ENCODE assay signal across 1 cellular context in the genomic region with DNA sequence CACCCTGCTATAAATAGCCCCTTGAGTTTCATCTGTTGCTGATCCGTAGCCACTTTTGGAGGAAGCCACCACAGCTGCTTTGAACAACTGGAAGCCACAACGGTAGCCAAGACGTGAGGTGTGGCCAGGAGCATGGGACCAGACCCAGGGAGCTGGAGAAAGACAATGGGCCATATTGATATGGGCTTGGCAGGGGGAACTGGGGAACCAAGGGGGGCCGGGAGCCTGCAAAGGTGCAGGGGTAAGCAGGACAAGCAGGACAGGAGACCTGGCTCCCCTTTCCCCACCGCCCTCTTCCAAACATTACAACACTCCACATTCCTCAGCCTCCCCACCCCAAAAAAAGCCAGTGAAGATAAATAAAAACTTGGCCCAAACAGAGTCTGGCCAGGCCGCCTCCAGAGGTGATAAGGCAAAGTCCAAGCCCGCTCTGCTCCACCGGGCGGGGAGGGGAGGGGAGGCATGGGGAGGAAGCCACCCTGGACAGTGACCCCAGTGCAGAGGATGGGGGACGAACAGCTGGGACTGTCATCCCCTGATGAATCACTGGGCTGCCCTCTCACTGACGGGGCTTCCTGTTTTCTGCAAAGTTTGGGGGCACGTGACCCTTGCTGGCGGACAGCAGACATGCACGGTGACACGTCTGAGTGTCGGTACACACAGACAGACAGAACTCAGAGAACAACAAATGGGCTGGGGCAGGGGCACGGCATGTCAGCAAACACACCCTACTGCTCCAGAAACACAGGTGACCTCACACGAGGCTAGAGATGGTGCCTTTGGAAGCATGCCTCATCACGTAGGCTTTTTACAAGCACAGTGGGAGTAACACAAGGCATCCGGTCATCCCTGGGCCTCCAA.
TF ChIP-seq lines count a peak whose summit lies in the region.

No MANE protein-coding gene starts in this region.

TF ChIP-seq in HepG2, 621 proteins besides CTCF, POLR2A, EP300 and RAD21 (continued from another document and continues in another):
- TF ChIP-seq, protein P1, sequence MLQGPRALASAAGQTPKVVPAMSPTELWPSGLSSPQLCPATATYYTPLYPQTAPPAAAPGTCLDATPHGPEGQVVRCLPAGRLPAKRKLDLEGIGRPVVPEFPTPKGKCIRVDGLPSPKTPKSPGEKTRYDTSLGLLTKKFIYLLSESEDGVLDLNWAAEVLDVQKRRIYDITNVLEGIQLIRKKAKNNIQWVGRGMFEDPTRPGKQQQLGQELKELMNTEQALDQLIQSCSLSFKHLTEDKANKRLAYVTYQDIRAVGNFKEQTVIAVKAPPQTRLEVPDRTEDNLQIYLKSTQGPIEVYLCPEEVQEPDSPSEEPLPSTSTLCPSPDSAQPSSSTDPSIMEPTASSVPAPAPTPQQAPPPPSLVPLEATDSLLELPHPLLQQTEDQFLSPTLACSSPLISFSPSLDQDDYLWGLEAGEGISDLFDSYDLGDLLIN (CRISPR knock-in tag; IDR thresholded peaks at IDR 0.05; ENCODE audit: borderline replicate concordance): peak; percentile 83; the same call in 1 of the 2 replicates
- TF ChIP-seq ZNF567 (CRISPR knock-in tag; IDR thresholded peaks at IDR 0.05; ENCODE audit: borderline replicate concordance): no peak
- TF ChIP-seq, protein P2, sequence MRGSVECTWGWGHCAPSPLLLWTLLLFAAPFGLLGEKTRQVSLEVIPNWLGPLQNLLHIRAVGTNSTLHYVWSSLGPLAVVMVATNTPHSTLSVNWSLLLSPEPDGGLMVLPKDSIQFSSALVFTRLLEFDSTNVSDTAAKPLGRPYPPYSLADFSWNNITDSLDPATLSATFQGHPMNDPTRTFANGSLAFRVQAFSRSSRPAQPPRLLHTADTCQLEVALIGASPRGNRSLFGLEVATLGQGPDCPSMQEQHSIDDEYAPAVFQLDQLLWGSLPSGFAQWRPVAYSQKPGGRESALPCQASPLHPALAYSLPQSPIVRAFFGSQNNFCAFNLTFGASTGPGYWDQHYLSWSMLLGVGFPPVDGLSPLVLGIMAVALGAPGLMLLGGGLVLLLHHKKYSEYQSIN (CRISPR knock-in tag; IDR thresholded peaks at IDR 0.05; ENCODE audit: borderline replicate concordance): no peak
- TF ChIP-seq, protein P3, sequence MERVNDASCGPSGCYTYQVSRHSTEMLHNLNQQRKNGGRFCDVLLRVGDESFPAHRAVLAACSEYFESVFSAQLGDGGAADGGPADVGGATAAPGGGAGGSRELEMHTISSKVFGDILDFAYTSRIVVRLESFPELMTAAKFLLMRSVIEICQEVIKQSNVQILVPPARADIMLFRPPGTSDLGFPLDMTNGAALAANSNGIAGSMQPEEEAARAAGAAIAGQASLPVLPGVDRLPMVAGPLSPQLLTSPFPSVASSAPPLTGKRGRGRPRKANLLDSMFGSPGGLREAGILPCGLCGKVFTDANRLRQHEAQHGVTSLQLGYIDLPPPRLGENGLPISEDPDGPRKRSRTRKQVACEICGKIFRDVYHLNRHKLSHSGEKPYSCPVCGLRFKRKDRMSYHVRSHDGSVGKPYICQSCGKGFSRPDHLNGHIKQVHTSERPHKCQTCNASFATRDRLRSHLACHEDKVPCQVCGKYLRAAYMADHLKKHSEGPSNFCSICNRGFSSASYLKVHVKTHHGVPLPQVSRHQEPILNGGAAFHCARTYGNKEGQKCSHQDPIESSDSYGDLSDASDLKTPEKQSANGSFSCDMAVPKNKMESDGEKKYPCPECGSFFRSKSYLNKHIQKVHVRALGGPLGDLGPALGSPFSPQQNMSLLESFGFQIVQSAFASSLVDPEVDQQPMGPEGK (CRISPR knock-in tag; IDR thresholded peaks at IDR 0.05): peak; percentile 100
- peak; percentile 96 for TF ChIP-seq YEATS4 (CRISPR knock-in tag; IDR thresholded peaks at IDR 0.05; ENCODE audit: borderline replicate concordance)
- TF ChIP-seq TSC22D2 (CRISPR knock-in tag; IDR thresholded peaks at IDR 0.05; ENCODE audit: borderline replicate concordance): peak; percentile 82
- peak; percentile 72 for TF ChIP-seq ZNF547 (CRISPR knock-in tag; IDR thresholded peaks at IDR 0.05)
- TF ChIP-seq, protein P4, sequence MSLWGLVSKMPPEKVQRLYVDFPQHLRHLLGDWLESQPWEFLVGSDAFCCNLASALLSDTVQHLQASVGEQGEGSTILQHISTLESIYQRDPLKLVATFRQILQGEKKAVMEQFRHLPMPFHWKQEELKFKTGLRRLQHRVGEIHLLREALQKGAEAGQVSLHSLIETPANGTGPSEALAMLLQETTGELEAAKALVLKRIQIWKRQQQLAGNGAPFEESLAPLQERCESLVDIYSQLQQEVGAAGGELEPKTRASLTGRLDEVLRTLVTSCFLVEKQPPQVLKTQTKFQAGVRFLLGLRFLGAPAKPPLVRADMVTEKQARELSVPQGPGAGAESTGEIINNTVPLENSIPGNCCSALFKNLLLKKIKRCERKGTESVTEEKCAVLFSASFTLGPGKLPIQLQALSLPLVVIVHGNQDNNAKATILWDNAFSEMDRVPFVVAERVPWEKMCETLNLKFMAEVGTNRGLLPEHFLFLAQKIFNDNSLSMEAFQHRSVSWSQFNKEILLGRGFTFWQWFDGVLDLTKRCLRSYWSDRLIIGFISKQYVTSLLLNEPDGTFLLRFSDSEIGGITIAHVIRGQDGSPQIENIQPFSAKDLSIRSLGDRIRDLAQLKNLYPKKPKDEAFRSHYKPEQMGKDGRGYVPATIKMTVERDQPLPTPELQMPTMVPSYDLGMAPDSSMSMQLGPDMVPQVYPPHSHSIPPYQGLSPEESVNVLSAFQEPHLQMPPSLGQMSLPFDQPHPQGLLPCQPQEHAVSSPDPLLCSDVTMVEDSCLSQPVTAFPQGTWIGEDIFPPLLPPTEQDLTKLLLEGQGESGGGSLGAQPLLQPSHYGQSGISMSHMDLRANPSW (CRISPR knock-in tag; IDR thresholded peaks at IDR 0.05; ENCODE audit: borderline replicate concordance): peak; percentile 89; the same call in 1 of the 2 replicates
- TF ChIP-seq ZNF17 (CRISPR knock-in tag; IDR thresholded peaks at IDR 0.05): no peak
- TF ChIP-seq ZNF34 (CRISPR knock-in tag; IDR thresholded peaks at IDR 0.05; ENCODE audit: borderline replicate concordance): peak; percentile 86; the same call in 1 of the 2 replicates
- TF ChIP-seq ZNF121 (CRISPR knock-in tag; IDR thresholded peaks at IDR 0.05): peak; percentile 83
- TF ChIP-seq, protein P5, sequence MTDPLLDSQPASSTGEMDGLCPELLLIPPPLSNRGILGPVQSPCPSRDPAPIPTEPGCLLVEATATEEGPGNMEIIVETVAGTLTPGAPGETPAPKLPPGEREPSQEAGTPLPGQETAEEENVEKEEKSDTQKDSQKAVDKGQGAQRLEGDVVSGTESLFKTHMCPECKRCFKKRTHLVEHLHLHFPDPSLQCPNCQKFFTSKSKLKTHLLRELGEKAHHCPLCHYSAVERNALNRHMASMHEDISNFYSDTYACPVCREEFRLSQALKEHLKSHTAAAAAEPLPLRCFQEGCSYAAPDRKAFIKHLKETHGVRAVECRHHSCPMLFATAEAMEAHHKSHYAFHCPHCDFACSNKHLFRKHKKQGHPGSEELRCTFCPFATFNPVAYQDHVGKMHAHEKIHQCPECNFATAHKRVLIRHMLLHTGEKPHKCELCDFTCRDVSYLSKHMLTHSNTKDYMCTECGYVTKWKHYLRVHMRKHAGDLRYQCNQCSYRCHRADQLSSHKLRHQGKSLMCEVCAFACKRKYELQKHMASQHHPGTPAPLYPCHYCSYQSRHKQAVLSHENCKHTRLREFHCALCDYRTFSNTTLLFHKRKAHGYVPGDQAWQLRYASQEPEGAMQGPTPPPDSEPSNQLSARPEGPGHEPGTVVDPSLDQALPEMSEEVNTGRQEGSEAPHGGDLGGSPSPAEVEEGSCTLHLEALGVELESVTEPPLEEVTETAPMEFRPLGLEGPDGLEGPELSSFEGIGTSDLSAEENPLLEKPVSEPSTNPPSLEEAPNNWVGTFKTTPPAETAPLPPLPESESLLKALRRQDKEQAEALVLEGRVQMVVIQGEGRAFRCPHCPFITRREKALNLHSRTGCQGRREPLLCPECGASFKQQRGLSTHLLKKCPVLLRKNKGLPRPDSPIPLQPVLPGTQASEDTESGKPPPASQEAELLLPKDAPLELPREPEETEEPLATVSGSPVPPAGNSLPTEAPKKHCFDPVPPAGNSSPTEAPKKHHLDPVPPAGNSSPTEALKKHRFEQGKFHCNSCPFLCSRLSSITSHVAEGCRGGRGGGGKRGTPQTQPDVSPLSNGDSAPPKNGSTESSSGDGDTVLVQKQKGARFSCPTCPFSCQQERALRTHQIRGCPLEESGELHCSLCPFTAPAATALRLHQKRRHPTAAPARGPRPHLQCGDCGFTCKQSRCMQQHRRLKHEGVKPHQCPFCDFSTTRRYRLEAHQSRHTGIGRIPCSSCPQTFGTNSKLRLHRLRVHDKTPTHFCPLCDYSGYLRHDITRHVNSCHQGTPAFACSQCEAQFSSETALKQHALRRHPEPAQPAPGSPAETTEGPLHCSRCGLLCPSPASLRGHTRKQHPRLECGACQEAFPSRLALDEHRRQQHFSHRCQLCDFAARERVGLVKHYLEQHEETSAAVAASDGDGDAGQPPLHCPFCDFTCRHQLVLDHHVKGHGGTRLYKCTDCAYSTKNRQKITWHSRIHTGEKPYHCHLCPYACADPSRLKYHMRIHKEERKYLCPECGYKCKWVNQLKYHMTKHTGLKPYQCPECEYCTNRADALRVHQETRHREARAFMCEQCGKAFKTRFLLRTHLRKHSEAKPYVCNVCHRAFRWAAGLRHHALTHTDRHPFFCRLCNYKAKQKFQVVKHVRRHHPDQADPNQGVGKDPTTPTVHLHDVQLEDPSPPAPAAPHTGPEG (CRISPR knock-in tag; IDR thresholded peaks at IDR 0.05): peak; percentile 75; the same call in 1 of the 2 replicates
- TF ChIP-seq, protein P6, sequence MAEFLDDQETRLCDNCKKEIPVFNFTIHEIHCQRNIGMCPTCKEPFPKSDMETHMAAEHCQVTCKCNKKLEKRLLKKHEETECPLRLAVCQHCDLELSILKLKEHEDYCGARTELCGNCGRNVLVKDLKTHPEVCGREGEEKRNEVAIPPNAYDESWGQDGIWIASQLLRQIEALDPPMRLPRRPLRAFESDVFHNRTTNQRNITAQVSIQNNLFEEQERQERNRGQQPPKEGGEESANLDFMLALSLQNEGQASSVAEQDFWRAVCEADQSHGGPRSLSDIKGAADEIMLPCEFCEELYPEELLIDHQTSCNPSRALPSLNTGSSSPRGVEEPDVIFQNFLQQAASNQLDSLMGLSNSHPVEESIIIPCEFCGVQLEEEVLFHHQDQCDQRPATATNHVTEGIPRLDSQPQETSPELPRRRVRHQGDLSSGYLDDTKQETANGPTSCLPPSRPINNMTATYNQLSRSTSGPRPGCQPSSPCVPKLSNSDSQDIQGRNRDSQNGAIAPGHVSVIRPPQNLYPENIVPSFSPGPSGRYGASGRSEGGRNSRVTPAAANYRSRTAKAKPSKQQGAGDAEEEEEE (CRISPR knock-in tag; IDR thresholded peaks at IDR 0.05; ENCODE audit: borderline replicate concordance): peak; percentile 98
- TF ChIP-seq NCOA2 (CRISPR knock-in tag; IDR thresholded peaks at IDR 0.05): peak; percentile 94
- peak; percentile 63; the same call in 1 of the 2 replicates for TF ChIP-seq SIX1 (CRISPR knock-in tag; IDR thresholded peaks at IDR 0.05; ENCODE audit: borderline replicate concordance)
- TF ChIP-seq TMF1 (CRISPR knock-in tag; IDR thresholded peaks at IDR 0.05; ENCODE audit: low read depth): peak; percentile 86; the same call in 1 of the 2 replicates
- peak; percentile 92 for TF ChIP-seq CREB1 (IDR thresholded peaks at IDR 0.05)
- no peak for TF ChIP-seq CREB1 (CRISPR knock-in tag; IDR thresholded peaks at IDR 0.05)
- peak; percentile 97 for TF ChIP-seq MED8 (CRISPR knock-in tag; IDR thresholded peaks at IDR 0.05; ENCODE audit: insufficient replicate concordance)
- no peak for TF ChIP-seq NONO (IDR thresholded peaks at IDR 0.05)
- TF ChIP-seq NONO (CRISPR knock-in tag; conservative IDR thresholded peaks at IDR 0.05): peak; percentile 100
- TF ChIP-seq AKAP8 (CRISPR knock-in tag; IDR thresholded peaks at IDR 0.05): peak; percentile 97
- TF ChIP-seq, protein P7, sequence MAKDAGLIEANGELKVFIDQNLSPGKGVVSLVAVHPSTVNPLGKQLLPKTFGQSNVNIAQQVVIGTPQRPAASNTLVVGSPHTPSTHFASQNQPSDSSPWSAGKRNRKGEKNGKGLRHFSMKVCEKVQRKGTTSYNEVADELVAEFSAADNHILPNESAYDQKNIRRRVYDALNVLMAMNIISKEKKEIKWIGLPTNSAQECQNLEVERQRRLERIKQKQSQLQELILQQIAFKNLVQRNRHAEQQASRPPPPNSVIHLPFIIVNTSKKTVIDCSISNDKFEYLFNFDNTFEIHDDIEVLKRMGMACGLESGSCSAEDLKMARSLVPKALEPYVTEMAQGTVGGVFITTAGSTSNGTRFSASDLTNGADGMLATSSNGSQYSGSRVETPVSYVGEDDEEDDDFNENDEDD (CRISPR knock-in tag; IDR thresholded peaks at IDR 0.05; ENCODE audit: borderline replicate concordance): peak; percentile 89
- peak; percentile 99 for TF ChIP-seq BHLHE40 (IDR thresholded peaks at IDR 0.05; ENCODE audit: low read length)
- 0 out of 2 replicates have a peak, but pooled peaks have one; percentile 67 for TF ChIP-seq ZNF333 (CRISPR knock-in tag; IDR thresholded peaks at IDR 0.05; ENCODE audit: borderline replicate concordance)
- TF ChIP-seq MXD4 (CRISPR knock-in tag; IDR thresholded peaks at IDR 0.05): peak; percentile 97
- no peak for TF ChIP-seq FOXA1 (IDR thresholded peaks at IDR 0.05)
- TF ChIP-seq FOXA1 (CRISPR knock-in tag; IDR thresholded peaks at IDR 0.05): peak; percentile 91
- TF ChIP-seq, protein P8, sequence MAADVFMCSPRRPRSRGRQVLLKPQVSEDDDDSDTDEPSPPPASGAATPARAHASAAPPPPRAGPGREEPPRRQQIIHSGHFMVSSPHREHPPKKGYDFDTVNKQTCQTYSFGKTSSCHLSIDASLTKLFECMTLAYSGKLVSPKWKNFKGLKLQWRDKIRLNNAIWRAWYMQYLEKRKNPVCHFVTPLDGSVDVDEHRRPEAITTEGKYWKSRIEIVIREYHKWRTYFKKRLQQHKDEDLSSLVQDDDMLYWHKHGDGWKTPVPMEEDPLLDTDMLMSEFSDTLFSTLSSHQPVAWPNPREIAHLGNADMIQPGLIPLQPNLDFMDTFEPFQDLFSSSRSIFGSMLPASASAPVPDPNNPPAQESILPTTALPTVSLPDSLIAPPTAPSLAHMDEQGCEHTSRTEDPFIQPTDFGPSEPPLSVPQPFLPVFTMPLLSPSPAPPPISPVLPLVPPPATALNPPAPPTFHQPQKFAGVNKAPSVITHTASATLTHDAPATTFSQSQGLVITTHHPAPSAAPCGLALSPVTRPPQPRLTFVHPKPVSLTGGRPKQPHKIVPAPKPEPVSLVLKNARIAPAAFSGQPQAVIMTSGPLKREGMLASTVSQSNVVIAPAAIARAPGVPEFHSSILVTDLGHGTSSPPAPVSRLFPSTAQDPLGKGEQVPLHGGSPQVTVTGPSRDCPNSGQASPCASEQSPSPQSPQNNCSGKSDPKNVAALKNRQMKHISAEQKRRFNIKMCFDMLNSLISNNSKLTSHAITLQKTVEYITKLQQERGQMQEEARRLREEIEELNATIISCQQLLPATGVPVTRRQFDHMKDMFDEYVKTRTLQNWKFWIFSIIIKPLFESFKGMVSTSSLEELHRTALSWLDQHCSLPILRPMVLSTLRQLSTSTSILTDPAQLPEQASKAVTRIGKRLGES (CRISPR knock-in tag; IDR thresholded peaks at IDR 0.05; ENCODE audit: borderline replicate concordance): 0 out of 2 replicates have a peak, but pooled peaks have one; percentile 19
